In genomic region chr6:137977814-137978213, GRCh38 we compare ENCODE assay signal across 17 cellular contexts.
A peak's percentile ranks its signal among the peaks of the same experiment; 100 is the strongest.
DNase-seq lines count a peak whose midpoint lies in the region; ATAC-seq and TF ChIP-seq lines count a peak whose summit lies in the region.
"Had no signal": no experiment of that assay in that cellular context is flagged by ENCODE, and none has a peak within 500 bp of the region (broad histone marks: within the 10 kb centered on the region; RNA-seq: fewer than 3 reads in every experiment).

No MANE protein-coding gene starts in this region.

- H3K9ac ChIP-seq in HCT116 (ENCODE audit: low read length) (no peak overlapping the region), mesendoderm (ENCODE audit: low read length) (no peak overlapping the region)

- H2AFZ ChIP-seq in HCT116 (ENCODE audit: low read depth, low read length, poor library complexity, severe bottlenecking) = peak overlapping the region; percentile 13

- no peaks in the 10 kb centered on the region for H3K9me2 ChIP-seq in HCT116 (ENCODE audit: insufficient read depth)

- no peak for TF ChIP-seq POLR2A in HCT116 (IDR thresholded peaks at IDR 0.05; ENCODE audit: borderline replicate concordance, extremely low read depth, insufficient read depth, insufficient read length)

- H3K4me1 ChIP-seq in Caco-2 (peaks cover 54% of the 10 kb centered on the region), HCT116 (ENCODE audit: control insufficient read depth in 1 of 2, insufficient read depth in 2 of 2, low read length in 2 of 2) (peaks cover 7 to 21% of the 10 kb centered on the region in 2 experiments), mesendoderm (ENCODE audit: control insufficient read depth, low read depth, low read length) (no peaks in the 10 kb centered on the region)
- H3K4me1 ChIP-seq: psoas muscle had no signal

- H3K9me3 Mint-ChIP-seq in Caco-2 (ENCODE audit: unreplicated experiment) = peaks cover 14% of the 10 kb centered on the region
- no peaks in the 10 kb centered on the region for H3K9me3 Mint-ChIP-seq in natural killer cell treated with Interleukin-12 subunit alpha and Interleukin-12 subunit beta and Interleukin-15 and Interleukin-18, amount 100 ng/mL, for 72 hours
- H3K9me3 Mint-ChIP-seq: stimulated activated naive B cell treated with anti-CD40 and anti-IgM and Interleukin-4, amounts not matched to agents 10 μg/mL and 1 μg/mL and 100 μg/mL, for 72 hours had no signal

- RAD21 ChIA-PET in HCT116 (lab: Charles Lee; ENCODE audit: low non-redundant PET in 1 of 2, low total read pairs in 2 of 2, uncharacterized antibody in 2 of 2, unreplicated experiment in 2 of 2) = no interaction called here

- H3K36me3 ChIP-seq in Caco-2 (ENCODE audit: control insufficient read depth, insufficient read depth, low read length) (no peaks in the 10 kb centered on the region), HCT116 (ENCODE audit: control insufficient read depth in 1 of 2, insufficient read depth in 2 of 2, low read length in 2 of 2) (no peaks in the 10 kb centered on the region), mesendoderm (ENCODE audit: control insufficient read depth, insufficient read depth, low read length) (no peaks in the 10 kb centered on the region)

- no peak overlapping the region for H3K27ac ChIP-seq in HCT116 (ENCODE audit: low read depth, low read length)
- peak overlapping the region; percentile 66 for H3K27ac ChIP-seq in epithelial cell of prostate
- H3K27ac ChIP-seq in mesendoderm (ENCODE audit: low read depth, low read length) = no peak overlapping the region
- H3K27ac ChIP-seq: HL-60, psoas muscle, RWPE1 had no signal

- CTCF ChIA-PET in Caco-2 (lab: Charles Lee) (interaction anchor here (0.6 kb wide), 1 partner anchor 244 kb away, joined by 4 read pairs; no protein-coding TSS in a partner anchor), HCT116 (lab: Charles Lee) (no interaction called here)

- ATAC-seq in HCT116 = no peak
- no peak for ATAC-seq in natural killer cell treated with Interleukin-12 subunit alpha and Interleukin-12 subunit beta and Interleukin-15 and Interleukin-18, amount 100 ng/mL, for 72 hours
- no peak for ATAC-seq in GM21381 (IDR thresholded peaks at IDR 0.05; ENCODE audit: unreplicated experiment)
- ATAC-seq: HepG2, psoas muscle, SK-N-SH treated with all-trans-retinoic acid at 6 μM for 48 hours had no signal

- no peak overlapping the region for H3K23ac ChIP-seq in mesendoderm (ENCODE audit: low read length)

- no peak overlapping the region for H4K8ac ChIP-seq in mesendoderm (ENCODE audit: low read depth, low read length)

- H3K9me3 ChIP-seq in Caco-2 (no peaks in the 10 kb centered on the region), HCT116 (ENCODE audit: control insufficient read depth in 1 of 2, insufficient read depth in 1 of 2, low read depth in 1 of 2, low read length in 2 of 2) (no peaks in the 10 kb centered on the region)
- H3K9me3 ChIP-seq: mucosa of descending colon, psoas muscle had no signal

- WGBS in mesendoderm (ENCODE audit: extremely low coverage, insufficient coverage, low lambda C conversion rate) = no CpG with 5 or more reads among the region's 3 CpGs

- no peaks in the 10 kb centered on the region for H3K27me3 ChIP-seq in Caco-2 (replicated peaks; ENCODE audit: control insufficient read depth, insufficient read depth, low read length)
- H3K27me3 ChIP-seq in HCT116 (ENCODE audit: insufficient read depth, low read length) = no peaks in the 10 kb centered on the region
- no peaks in the 10 kb centered on the region for H3K27me3 ChIP-seq in mesendoderm (ENCODE audit: insufficient read depth, low read length, poor library complexity)

- H3K4me3 Mint-ChIP-seq in Caco-2 (ENCODE audit: unreplicated experiment) = no peak overlapping the region
- no peak overlapping the region for H3K4me3 Mint-ChIP-seq in natural killer cell treated with Interleukin-12 subunit alpha and Interleukin-12 subunit beta and Interleukin-15 and Interleukin-18, amount 100 ng/mL, for 72 hours
- H3K4me3 Mint-ChIP-seq: stimulated activated naive B cell treated with anti-CD40 and anti-IgM and Interleukin-4, amounts not matched to agents 10 μg/mL and 1 μg/mL and 100 μg/mL, for 72 hours had no signal

- H3K4me2 ChIP-seq in HCT116 (ENCODE audit: low read length) = peak overlapping the region; percentile 72
- no peak overlapping the region for H3K4me2 ChIP-seq in mesendoderm (ENCODE audit: low read length)

- H3K27me3 Mint-ChIP-seq in Caco-2 (ENCODE audit: insufficient read depth, unreplicated experiment) = no peaks in the 10 kb centered on the region
- H3K27me3 Mint-ChIP-seq in natural killer cell treated with Interleukin-12 subunit alpha and Interleukin-12 subunit beta and Interleukin-15 and Interleukin-18, amount 100 ng/mL, for 72 hours = no peaks in the 10 kb centered on the region
- H3K27me3 Mint-ChIP-seq: stimulated activated naive B cell treated with anti-CD40 and anti-IgM and Interleukin-4, amounts not matched to agents 10 μg/mL and 1 μg/mL and 100 μg/mL, for 72 hours had no signal

- no peak overlapping the region for H2BK120ac ChIP-seq in mesendoderm (ENCODE audit: low read depth, low read length)

- BruUV-seq in Caco-2 (replicated peaks; lab: Mats Ljungman, UMichigan) (no TSS peak), HCT116 (replicated peaks; lab: Mats Ljungman, UMichigan) (no TSS peak)

- no peak for DNase-seq in Caco-2
- no peak for DNase-seq in HCT116 (ENCODE audit: low read depth, low spot score)
- no peak for DNase-seq in epithelial cell of prostate (ENCODE audit: low read depth, low spot score)
- no peak for DNase-seq in natural killer cell treated with Interleukin-12 subunit alpha and Interleukin-12 subunit beta and Interleukin-15 and Interleukin-18, amount 100 ng/mL, for 72 hours (ENCODE audit: low spot score)
- DNase-seq in activated effector memory CD4-positive, alpha-beta T cell treated with Interleukin-2 at 50 U/mL for 16 hours = no peak
- no peak for DNase-seq in mesendoderm
- DNase-seq: activated CD4-positive, alpha-beta T cell treated with anti-CD3 and anti-CD28 coated beads, Interleukin-2, amount 50 U/mL, for 4 hours; DND-41; NCI-H526 treated with DMSO at 0.1 percent for 48 hours; psoas muscle; stimulated activated naive B cell treated with anti-CD40 and anti-IgM and Interleukin-4, amounts not matched to agents 10 μg/mL and 1 μg/mL and 100 μg/mL, for 72 hours had no signal

- intact Hi-C loops in Caco-2 (cut with micrococcal nuclease; ENCODE audit: unreplicated experiment) = loop anchor here (1.0 kb wide), 1 partner anchor 26 kb away; no protein-coding TSS in a partner anchor
- intact Hi-C loops in HCT116 (cut with micrococcal nuclease) = loop anchor here (10.0 kb wide), 1 partner anchor 883 kb away; no protein-coding TSS in a partner anchor

- no peaks in the 10 kb centered on the region for H3K36me3 Mint-ChIP-seq in Caco-2 (ENCODE audit: insufficient read depth, unreplicated experiment)
- H3K36me3 Mint-ChIP-seq in natural killer cell treated with Interleukin-12 subunit alpha and Interleukin-12 subunit beta and Interleukin-15 and Interleukin-18, amount 100 ng/mL, for 72 hours = peaks cover 9% of the 10 kb centered on the region
- H3K36me3 Mint-ChIP-seq: stimulated activated naive B cell treated with anti-CD40 and anti-IgM and Interleukin-4, amounts not matched to agents 10 μg/mL and 1 μg/mL and 100 μg/mL, for 72 hours had no signal

- no peak overlapping the region for H4K5ac ChIP-seq in mesendoderm (ENCODE audit: low read length)

- H3K18ac ChIP-seq in mesendoderm (ENCODE audit: low read length) = no peak overlapping the region

- no peak overlapping the region for H2BK15ac ChIP-seq in mesendoderm (replicated peaks; ENCODE audit: low read depth)

- no peak for TF ChIP-seq RAD21 in HCT116 (IDR thresholded peaks at IDR 0.05; ENCODE audit: low read depth)

- peak overlapping the region; percentile 78 for H3K27ac Mint-ChIP-seq in Caco-2 (ENCODE audit: unreplicated experiment)
- H3K27ac Mint-ChIP-seq in natural killer cell treated with Interleukin-12 subunit alpha and Interleukin-12 subunit beta and Interleukin-15 and Interleukin-18, amount 100 ng/mL, for 72 hours = peak overlapping the region; percentile 80 to 98
- H3K27ac Mint-ChIP-seq: stimulated activated naive B cell treated with anti-CD40 and anti-IgM and Interleukin-4, amounts not matched to agents 10 μg/mL and 1 μg/mL and 100 μg/mL, for 72 hours had no signal

- POLR2A ChIA-PET in Caco-2 (lab: Charles Lee) (no interaction called here), HCT116 (lab: Charles Lee) (no interaction called here)

- H3K4me3 ChIP-seq in Caco-2 (ENCODE audit: low read depth, low read length) = no peak overlapping the region
- H3K4me3 ChIP-seq in HCT116 (replicated peaks in 1 of 2; ENCODE audit: low read depth in 1 of 2, low read length in 2 of 2) = no peak overlapping the region
- H3K4me3 ChIP-seq in mesendoderm (ENCODE audit: low read length) = no peak overlapping the region
- H3K4me3 ChIP-seq: mucosa of descending colon, psoas muscle had no signal

- peaks cover 28% of the 10 kb centered on the region for H3K4me1 Mint-ChIP-seq in Caco-2 (ENCODE audit: low read depth, unreplicated experiment)
- peaks cover 44 to 57% of the 10 kb centered on the region in 2 donors for H3K4me1 Mint-ChIP-seq in natural killer cell treated with Interleukin-12 subunit alpha and Interleukin-12 subunit beta and Interleukin-15 and Interleukin-18, amount 100 ng/mL, for 72 hours (ENCODE audit: low read depth in 2 of 2)

- H2BK5ac ChIP-seq in mesendoderm (ENCODE audit: low read length) = no peak overlapping the region

- H3K4ac ChIP-seq in mesendoderm (ENCODE audit: low read depth, low read length) = no peak overlapping the region

- no peak for TF ChIP-seq CTCF in Caco-2 (IDR thresholded peaks at IDR 0.05; ENCODE audit: insufficient read depth in 1 of 2, low read depth in 1 of 2, low read length in 1 of 2, severe bottlenecking in 1 of 2, unreplicated experiment in 1 of 2)
- TF ChIP-seq CTCF in HCT116 (IDR thresholded peaks at IDR 0.05 in 2 of 3, conservative IDR thresholded peaks at IDR 0.05 in 1 of 3; ENCODE audit: borderline replicate concordance in 1 of 3, insufficient read depth in 1 of 3, low read depth in 2 of 3, low read length in 2 of 3) = no peak

- no peaks in the 10 kb centered on the region for H3K79me2 ChIP-seq in HCT116 (ENCODE audit: insufficient read depth, low read length)
- H3K79me2 ChIP-seq in mesendoderm (ENCODE audit: control insufficient read depth, insufficient read depth, low read length) = no peaks in the 10 kb centered on the region

- H3K56ac ChIP-seq in mesendoderm (ENCODE audit: low read length) = no peak overlapping the region

- no peaks in the 10 kb centered on the region for H3K79me1 ChIP-seq in mesendoderm (ENCODE audit: low read length)

- H2AK5ac ChIP-seq in mesendoderm (ENCODE audit: low read length) = no peak overlapping the region

- H4K20me1 ChIP-seq in HCT116 (ENCODE audit: insufficient read depth) = no peaks in the 10 kb centered on the region

TF ChIP-seq in HCT116, 20 proteins besides CTCF, POLR2A, EP300 and RAD21 (continues in another document):
- TF ChIP-seq ATF3 (IDR thresholded peaks at IDR 0.05) = no peak
- no peak for TF ChIP-seq ZNF274 (IDR thresholded peaks at IDR 0.05; ENCODE audit: low read depth, low read length)
